8 cellular contexts compared by ENCODE assay signal in the genomic region with DNA sequence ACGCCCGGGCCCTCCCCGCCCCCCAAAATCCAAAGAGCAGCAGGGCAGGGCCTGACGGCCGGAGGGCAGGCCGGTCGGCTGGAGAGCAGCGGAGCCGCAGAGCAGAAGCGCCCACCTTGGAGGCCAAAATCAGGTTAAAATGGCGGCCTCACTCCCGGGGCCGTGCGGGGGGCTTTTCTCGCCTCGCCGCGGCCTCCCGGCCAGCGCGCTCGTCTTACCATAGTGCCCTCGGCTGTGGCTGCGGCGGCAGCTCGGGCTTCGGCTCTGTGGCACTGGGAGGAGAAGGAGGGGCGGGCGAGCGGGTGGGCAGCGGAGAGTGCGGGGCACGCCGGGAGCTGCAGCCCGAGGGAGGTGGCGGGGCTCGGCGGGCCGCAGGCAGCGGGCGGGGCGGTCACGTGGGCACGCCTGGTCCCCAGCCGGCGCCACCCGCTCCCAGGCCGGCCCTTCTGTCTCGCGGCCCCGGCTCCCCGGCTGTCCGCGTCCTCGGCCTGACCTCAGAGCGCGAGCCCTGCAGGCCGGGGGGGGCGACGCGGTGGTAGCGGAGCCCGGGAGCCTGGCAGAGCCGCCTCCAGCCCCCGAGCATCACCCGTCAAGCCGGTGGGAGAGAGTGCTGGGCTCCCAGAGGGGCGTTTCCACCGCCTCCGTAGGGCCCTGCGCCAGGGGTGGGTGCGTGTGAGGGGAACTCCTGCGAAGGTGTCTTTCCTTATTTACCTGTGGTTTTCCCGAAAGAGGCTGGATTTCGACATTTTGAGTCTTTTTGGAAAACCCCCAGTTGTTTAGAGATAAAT. TPM values are rescaled to one million over a fixed set of nuclear protein-coding genes. Genes with fewer than 3 reads are reported as not detected.
DNase-seq lines count a peak whose midpoint lies in the region; ATAC-seq and TF ChIP-seq lines count a peak whose summit lies in the region.

A gene (minus strand): TSS at position 274 of the 788 bp plus-strand sequence. CDS start 53 bp downstream, at position 221.

- POLR2A ChIA-PET in activated CD4-positive, alpha-beta T cell treated with anti-CD3 and anti-CD28 coated beads for 36 hours (lab: Charles Lee) = interaction anchor here (0.7 to 0.9 kb wide), 4 partner anchors 11 to 1064 kb away, joined by 3 to 4 read pairs (median 3); a partner anchor contains a TSS

- no peak for TF ChIP-seq CTCF in AG10803 (conservative IDR thresholded peaks at IDR 0.05; ENCODE audit: low read length)

- peaks cover 21% of the 10 kb centered on the region for H3K4me1 Mint-ChIP-seq in activated CD4-positive, alpha-beta T cell treated with anti-CD3 and anti-CD28 coated beads for 36 hours

- H3K4me3 Mint-ChIP-seq in activated CD4-positive, alpha-beta T cell treated with anti-CD3 and anti-CD28 coated beads for 36 hours = peak within 1 kb of the TSS; percentile 91

- peak; percentile 78 for DNase-seq in AG10803 (ENCODE audit: low read depth)
- DNase-seq in NCI-H345 treated with DMSO at 0.1 percent for 48 hours (lab: John Stamatoyannopoulos, UW; ENCODE audit: unreplicated experiment) = peak; percentile 81
- DNase-seq in activated CD4-positive, alpha-beta T cell treated with anti-CD3 and anti-CD28 coated beads for 36 hours = peak; percentile 79
- DNase-seq in stimulated activated CD4-positive, alpha-beta T cell treated with anti-CD3 and anti-CD28 coated beads, Interleukin-1b, Interleukin-23, amount 100 ng/mL, for 24 hours (ENCODE audit: low read depth in 4 of 4, low spot score in 1 of 4) = peak; percentile 21 to 68 (median 49)

- H3K27ac ChIP-seq in cingulate gyrus (ENCODE audit: low read depth, low read length) = peak within 1 kb of the TSS; percentile 90
- peak within 1 kb of the TSS; percentile 94 for H3K27ac ChIP-seq in layer of hippocampus (ENCODE audit: low read depth, low read length)

- CTCF ChIA-PET in activated CD4-positive, alpha-beta T cell treated with anti-CD3 and anti-CD28 coated beads for 36 hours (lab: Charles Lee) = interaction anchor here (0.5 to 6.9 kb wide), 4 partner anchors 9 to 379 kb away, joined by 3 to 65 read pairs (median 4); no protein-coding TSS in a partner anchor

- intact Hi-C loops in activated CD4-positive, alpha-beta T cell treated with anti-CD3 and anti-CD28 coated beads for 36 hours (cut with DNase I, micrococcal nuclease) = loop anchor here (1.0 to 10.0 kb wide), 8 partner anchors 82 to 332 kb away; a partner anchor contains a TSS

- peak; percentile 91 for ATAC-seq in GM19023 (IDR thresholded peaks at IDR 0.05; ENCODE audit: unreplicated experiment)
- peak; percentile 91 for ATAC-seq in HG03175 (IDR thresholded peaks at IDR 0.05; ENCODE audit: unreplicated experiment)
- ATAC-seq in activated CD4-positive, alpha-beta T cell treated with anti-CD3 and anti-CD28 coated beads for 36 hours = peak; percentile 84

- no peaks in the 10 kb centered on the region for H3K27me3 Mint-ChIP-seq in activated CD4-positive, alpha-beta T cell treated with anti-CD3 and anti-CD28 coated beads for 36 hours

- H3K9me3 Mint-ChIP-seq in activated CD4-positive, alpha-beta T cell treated with anti-CD3 and anti-CD28 coated beads for 36 hours (ENCODE audit: low read depth) = no peaks in the 10 kb centered on the region

- H3K4me3 ChIP-seq in AG10803 (ENCODE audit: low read length) = peak within 1 kb of the TSS; percentile 81

- H3K27ac Mint-ChIP-seq in activated CD4-positive, alpha-beta T cell treated with anti-CD3 and anti-CD28 coated beads for 36 hours = peak within 1 kb of the TSS; percentile 91

- no peaks in the 10 kb centered on the region for H3K27me3 ChIP-seq in layer of hippocampus (ENCODE audit: control insufficient read depth, insufficient read depth, low read length)

- peaks cover 12% of the 10 kb centered on the region for H3K36me3 Mint-ChIP-seq in activated CD4-positive, alpha-beta T cell treated with anti-CD3 and anti-CD28 coated beads for 36 hours (ENCODE audit: low read depth)

RNA-seq across cellular contexts. Expression of the gene that starts here (rescaled TPM):
- 1 to 10 TPM; 4.5 to 6.8 TPM for total RNA-seq in activated CD4-positive, alpha-beta T cell treated with anti-CD3 and anti-CD28 coated beads for 36 hours

Comparison
In these comparisons a context has a peak if more than half of its experiments do, and no peak if none do; other contexts are left out.
1. Peak in every context shown above with its lines: DNase-seq, ATAC-seq, H3K4me3 ChIP-seq and H3K27ac ChIP-seq.